Comparison of ENCODE assay signal across 11 cellular contexts in the genomic region with DNA sequence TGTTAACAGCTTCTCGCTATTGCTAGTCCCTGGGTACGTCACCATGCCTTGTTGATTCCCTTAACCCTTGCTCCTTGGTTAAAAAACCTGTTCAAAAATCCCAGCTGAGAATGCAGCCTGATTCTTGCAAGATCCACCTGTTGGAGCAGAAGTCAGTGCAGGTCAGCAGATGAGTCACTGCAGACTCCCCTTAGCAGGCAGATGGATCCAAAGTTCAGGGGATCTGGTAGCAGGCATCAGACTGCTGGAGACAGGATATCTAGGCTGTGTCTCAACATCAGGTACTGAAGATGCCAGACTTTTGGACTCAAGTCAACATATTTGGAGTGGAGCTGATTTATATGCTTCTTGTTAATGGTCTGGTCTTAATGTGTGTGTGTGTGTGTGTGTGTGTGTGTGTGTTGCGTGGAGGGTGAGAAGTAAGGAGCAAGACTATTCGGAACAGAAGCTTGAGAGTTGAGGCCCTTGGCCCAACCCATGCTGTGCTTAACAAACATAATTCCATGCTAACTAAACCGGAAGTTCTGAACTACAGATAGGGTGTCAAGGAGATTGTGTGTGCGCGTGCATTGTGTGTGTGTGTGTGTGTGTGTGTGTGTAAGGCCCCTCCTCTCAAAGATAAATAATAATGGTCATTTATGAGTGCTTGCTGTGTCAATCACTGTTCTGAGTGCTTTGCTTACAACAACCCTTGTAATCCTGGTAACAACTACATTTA. TPM values are rescaled to one million over a fixed set of nuclear protein-coding genes. Genes with fewer than 3 reads are reported as not detected.
DNase-seq lines count a peak whose midpoint lies in the region; ATAC-seq and TF ChIP-seq lines count a peak whose summit lies in the region.
"Had no signal": no experiment of that assay in that cellular context is flagged by ENCODE, and none has a peak within 500 bp of the region (broad histone marks: within the 10 kb centered on the region; RNA-seq: fewer than 3 reads in every experiment).

No MANE protein-coding gene starts in this region.

- H3K9me3 Mint-ChIP-seq in activated CD8-positive, alpha-beta memory T cell treated with anti-CD3 and anti-CD28 coated beads, Interleukin-2, amount 10 ng/mL, durations not matched to agents 7 days and 5 days (ENCODE audit: low read depth), result no peaks in the 10 kb centered on the region

- intact Hi-C loops in stomach (cut with DNase I; ENCODE audit: low total_unique reads), result no loop called here

- TF ChIP-seq CTCF in RWPE2 (IDR thresholded peaks at IDR 0.05; ENCODE audit: poor library complexity, severe bottlenecking) (no peak), stomach (IDR thresholded peaks at IDR 0.05) (no peak)

- H3K4me1 ChIP-seq in RWPE2 (ENCODE audit: insufficient read depth, poor library complexity, severe bottlenecking) (peaks cover 17% of the 10 kb centered on the region), iPS-15b (ENCODE audit: control insufficient read depth, insufficient read depth, low read length) (peaks cover 6% of the 10 kb centered on the region), stomach (peaks cover 0 to 35% (median 33%) of the 10 kb centered on the region in 4 donors)

- no peaks in the 10 kb centered on the region for H3K27me3 ChIP-seq in RWPE2 (ENCODE audit: insufficient read depth, poor library complexity, severe bottlenecking)
- H3K27me3 ChIP-seq in iPS-15b (ENCODE audit: control insufficient read depth, insufficient read depth, low read length), result peaks cover 20% of the 10 kb centered on the region
- peaks cover 0 to 7% (median 0%) of the 10 kb centered on the region in 3 donors for H3K27me3 ChIP-seq in stomach

- TF ChIP-seq EP300 in stomach (IDR thresholded peaks at IDR 0.05), result no peak

- H3K36me3 ChIP-seq in RWPE2 (ENCODE audit: low read depth) (no peaks in the 10 kb centered on the region), iPS-15b (ENCODE audit: control insufficient read depth, insufficient read depth, low read length) (no peaks in the 10 kb centered on the region), stomach (no peaks in the 10 kb centered on the region)

- H3K9ac ChIP-seq in iPS-15b (ENCODE audit: low read depth, low read length), result no peak overlapping the region

- peaks cover 22% of the 10 kb centered on the region for H3K27me3 Mint-ChIP-seq in activated CD8-positive, alpha-beta memory T cell treated with anti-CD3 and anti-CD28 coated beads, Interleukin-2, amount 10 ng/mL, durations not matched to agents 7 days and 5 days

- peaks cover 1% of the 10 kb centered on the region for H3K36me3 Mint-ChIP-seq in activated CD8-positive, alpha-beta memory T cell treated with anti-CD3 and anti-CD28 coated beads, Interleukin-2, amount 10 ng/mL, durations not matched to agents 7 days and 5 days

- no peak for ATAC-seq in activated CD8-positive, alpha-beta memory T cell treated with anti-CD3 and anti-CD28 coated beads, Interleukin-2, amount 10 ng/mL, durations not matched to agents 7 days and 5 days
- peak; percentile 28; the same call in 1 of the 3 replicates for ATAC-seq in RWPE2 (ENCODE audit: low read depth)
- no peak for ATAC-seq in GM19023 (IDR thresholded peaks at IDR 0.05; ENCODE audit: unreplicated experiment)
- ATAC-seq in GM19452 (IDR thresholded peaks at IDR 0.05; ENCODE audit: unreplicated experiment), result no peak

- no peak overlapping the region for H3K4me3 ChIP-seq in RWPE2 (ENCODE audit: severe bottlenecking)
- peak overlapping the region; percentile 66 for H3K4me3 ChIP-seq in iPS-15b (ENCODE audit: low read depth, low read length)
- H3K4me3 ChIP-seq in stomach, result peak overlapping the region in 1 of 4 donors; percentile 56

- CTCF ChIA-PET in activated CD8-positive, alpha-beta memory T cell treated with anti-CD3 and anti-CD28 coated beads, Interleukin-2, amount 10 ng/mL, durations not matched to agents 7 days and 5 days (lab: Charles Lee), result interaction anchor here (1.3 kb wide), 1 partner anchor 26 kb away, joined by 4 read pairs; no protein-coding TSS in a partner anchor

- no peak overlapping the region for H3K27ac Mint-ChIP-seq in activated CD8-positive, alpha-beta memory T cell treated with anti-CD3 and anti-CD28 coated beads, Interleukin-2, amount 10 ng/mL, durations not matched to agents 7 days and 5 days

- H3K27ac ChIP-seq in RWPE2 (ENCODE audit: poor library complexity, severe bottlenecking) (no peak overlapping the region), stomach (peak overlapping the region; percentile 84 to 95 (median 89))
- H3K27ac ChIP-seq: C4-2B had no signal

- no peak for TF ChIP-seq POLR2A in stomach (IDR thresholded peaks at IDR 0.05)

- peaks cover 24% of the 10 kb centered on the region for H3K4me1 Mint-ChIP-seq in activated CD8-positive, alpha-beta memory T cell treated with anti-CD3 and anti-CD28 coated beads, Interleukin-2, amount 10 ng/mL, durations not matched to agents 7 days and 5 days

- peak overlapping the region; percentile 74 for H3K4me3 Mint-ChIP-seq in activated CD8-positive, alpha-beta memory T cell treated with anti-CD3 and anti-CD28 coated beads, Interleukin-2, amount 10 ng/mL, durations not matched to agents 7 days and 5 days

- DNase-seq in activated CD8-positive, alpha-beta memory T cell treated with anti-CD3 and anti-CD28 coated beads, Interleukin-2, amount 10 ng/mL, durations not matched to agents 7 days and 5 days, result no peak
- no peak for DNase-seq in activated CD8-positive, alpha-beta memory T cell treated with anti-CD3 and anti-CD28 coated beads, Interleukin-2, amount 50 U/mL, for 4 hours
- no peak for DNase-seq in RWPE2 (ENCODE audit: low spot score)
- no peak for DNase-seq in stomach
- no peak for DNase-seq in H4 (ENCODE audit: low spot score)
- DNase-seq: NCI-H446 treated with DMSO at 0.1 percent for 48 hours had no signal

- H3K9me3 ChIP-seq in RWPE2 (ENCODE audit: severe bottlenecking), result no peaks in the 10 kb centered on the region
- H3K9me3 ChIP-seq in iPS-15b (ENCODE audit: control insufficient read depth, insufficient read depth, low read length), result no peaks in the 10 kb centered on the region
- no peaks in the 10 kb centered on the region for H3K9me3 ChIP-seq in stomach

- WGBS in stomach, 5 donors, result 47 to 75% (median 56%) methylated on average over 7 of the region's 7 CpGs

RNA-seq across cellular contexts. Expression of a gene that starts 1.1 kb away (rescaled TPM):
- 1 to 10 TPM; 2.4 to 2.6 TPM for total RNA-seq in activated CD8-positive, alpha-beta memory T cell treated with anti-CD3 and anti-CD28 coated beads, Interleukin-2, amount 10 ng/mL, durations not matched to agents 7 days and 5 days
- total RNA-seq in stomach, result 10 to 100 TPM in 4 of 5 donors, 1 to 10 TPM in 1; 9.9 to 66.9 (median 59.0) TPM
- polyA plus RNA-seq in stomach, result 10 to 100 TPM in 2 of 3 donors, 1 to 10 TPM in 1; 4.2 to 16.0 (median 10.0) TPM
- total RNA-seq in H4 (2014; rRNA removed; shearing (Covaris generic)), result 2.0 and 3.0 TPM in 2 replicates

RNA-seq across cellular contexts. Expression of a gene that starts 47.9 kb away (rescaled TPM):
- total RNA-seq in activated CD8-positive, alpha-beta memory T cell treated with anti-CD3 and anti-CD28 coated beads, Interleukin-2, amount 10 ng/mL, durations not matched to agents 7 days and 5 days, result 1 to 10 TPM; 8.6 to 9.5 TPM
- total RNA-seq in stomach, result 1 to 10 TPM in 1 of 5 donors, under 1 TPM in 1, not detected in 3; 0.73 to 2.3 TPM
- polyA plus RNA-seq in stomach, result 1 to 10 TPM in 1 of 3 donors, not detected in 2; 2.3 TPM
- total RNA-seq in H4 (2014; rRNA removed; shearing (Covaris generic)), result not detected in 2 replicates
- total RNA-seq: frontal cortex had no signal

RNA-seq across cellular contexts. Expression of a gene that starts 50.6 kb away (rescaled TPM):
- total RNA-seq in activated CD8-positive, alpha-beta memory T cell treated with anti-CD3 and anti-CD28 coated beads, Interleukin-2, amount 10 ng/mL, durations not matched to agents 7 days and 5 days, result not detected
- total RNA-seq in stomach, result under 1 TPM in 1 of 5 donors, not detected in 4; 0.45 TPM
- under 1 TPM in 2 of 3 donors, not detected in 1; 0.08 to 0.12 TPM for polyA plus RNA-seq in stomach
- total RNA-seq in H4 (2014; rRNA removed; shearing (Covaris generic)), result 0.12 TPM in 1 of 2 replicates, not detected in the other
